ENCODE assay signal across 1 cellular context in the genomic region with DNA sequence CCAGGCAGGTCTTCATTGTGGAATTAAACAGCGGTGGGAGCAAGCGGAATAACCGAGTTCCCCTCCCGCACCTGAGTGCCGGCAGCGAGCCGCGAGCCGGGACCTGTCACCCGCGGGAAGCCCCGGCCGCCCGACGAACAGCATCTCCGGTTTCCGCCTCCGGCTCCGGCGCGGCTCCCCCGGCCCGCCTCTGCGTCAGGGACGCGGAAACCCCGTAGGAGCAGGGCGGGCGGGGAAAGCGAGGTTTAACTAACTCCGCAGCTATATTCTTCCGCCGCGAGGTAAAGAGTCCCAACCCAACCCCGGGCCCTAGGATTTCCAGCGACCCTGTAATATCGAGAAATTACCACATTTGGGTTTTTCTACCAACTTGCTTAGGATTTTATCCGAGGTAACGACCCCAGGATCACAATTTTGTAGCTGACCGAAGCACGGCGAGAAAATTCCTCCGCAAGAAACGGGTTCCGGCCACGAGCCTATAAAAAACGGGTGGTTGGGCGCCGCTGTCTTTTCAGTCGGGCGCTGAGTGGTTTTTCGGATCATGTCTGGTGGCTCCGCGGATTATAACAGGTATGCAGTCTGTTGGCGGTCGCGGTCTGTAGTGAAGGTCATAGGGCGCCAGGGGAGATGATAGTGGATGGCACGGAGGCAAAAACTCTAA.
TF ChIP-seq lines count a peak whose summit lies in the region.

A gene (plus strand): TSS at position 508 of the 661 bp plus-strand sequence. CDS start 34 bp downstream, at position 542.

TF ChIP-seq in HepG2, 621 proteins besides CTCF, POLR2A, EP300 and RAD21 (continued from another document and continues in another):
- TF ChIP-seq, protein P1, sequence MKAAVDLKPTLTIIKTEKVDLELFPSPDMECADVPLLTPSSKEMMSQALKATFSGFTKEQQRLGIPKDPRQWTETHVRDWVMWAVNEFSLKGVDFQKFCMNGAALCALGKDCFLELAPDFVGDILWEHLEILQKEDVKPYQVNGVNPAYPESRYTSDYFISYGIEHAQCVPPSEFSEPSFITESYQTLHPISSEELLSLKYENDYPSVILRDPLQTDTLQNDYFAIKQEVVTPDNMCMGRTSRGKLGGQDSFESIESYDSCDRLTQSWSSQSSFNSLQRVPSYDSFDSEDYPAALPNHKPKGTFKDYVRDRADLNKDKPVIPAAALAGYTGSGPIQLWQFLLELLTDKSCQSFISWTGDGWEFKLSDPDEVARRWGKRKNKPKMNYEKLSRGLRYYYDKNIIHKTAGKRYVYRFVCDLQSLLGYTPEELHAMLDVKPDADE (CRISPR knock-in tag; IDR thresholded peaks at IDR 0.05), result peak; percentile 87; the same call in 1 of the 2 replicates
- TF ChIP-seq SP2 (CRISPR knock-in tag; IDR thresholded peaks at IDR 0.05) (no peak), ZNF562 (CRISPR knock-in tag; IDR thresholded peaks at IDR 0.05; ENCODE audit: borderline replicate concordance) (no peak; the same call in 1 of the 2 replicates), ARNTL (CRISPR knock-in tag; IDR thresholded peaks at IDR 0.05) (no peak), XRCC5 (optimal IDR thresholded peaks at IDR 0.05; ENCODE audit: low read length) (peak; percentile 94), DPF2 (CRISPR knock-in tag; IDR thresholded peaks at IDR 0.05; ENCODE audit: borderline replicate concordance, low read depth) (no peak), ZNF441 (CRISPR knock-in tag; IDR thresholded peaks at IDR 0.05; ENCODE audit: borderline replicate concordance) (peak; percentile 80; the same call in 1 of the 2 replicates), ZNF652 (CRISPR knock-in tag; IDR thresholded peaks at IDR 0.05; ENCODE audit: borderline replicate concordance, low read depth) (peak; percentile 31; the same call in 1 of the 2 replicates), ZBTB38 (CRISPR knock-in tag; IDR thresholded peaks at IDR 0.05) (peak; percentile 77), ATAD3A (CRISPR knock-in tag; IDR thresholded peaks at IDR 0.05) (no peak), ZNF34 (CRISPR knock-in tag; IDR thresholded peaks at IDR 0.05; ENCODE audit: borderline replicate concordance) (no peak), MTF2 (CRISPR knock-in tag; IDR thresholded peaks at IDR 0.05; ENCODE audit: borderline replicate concordance) (0 out of 2 replicates have a peak, but pooled peaks have one; percentile 36), ZBTB21 (CRISPR knock-in tag; IDR thresholded peaks at IDR 0.05) (peak; percentile 27; the same call in 1 of the 2 replicates), ZNF678 (CRISPR knock-in tag; IDR thresholded peaks at IDR 0.05) (no peak), ZNF282 (IDR thresholded peaks at IDR 0.05; ENCODE audit: partially characterized antibody) (no peak), MED13 (CRISPR knock-in tag; IDR thresholded peaks at IDR 0.05) (peak; percentile 66; the same call in 1 of the 2 replicates), MZF1 (CRISPR knock-in tag; IDR thresholded peaks at IDR 0.05; ENCODE audit: borderline replicate concordance) (no peak), ZSCAN9 (CRISPR knock-in tag; IDR thresholded peaks at IDR 0.05; ENCODE audit: borderline replicate concordance) (no peak; the same call in none of the 2 replicates), SMAD3 (CRISPR knock-in tag; IDR thresholded peaks at IDR 0.05) (peak; percentile 54; the same call in 1 of the 2 replicates), ETV5 (CRISPR knock-in tag; IDR thresholded peaks at IDR 0.05; ENCODE audit: borderline replicate concordance) (peak; percentile 70; the same call in 1 of the 2 replicates), REL (CRISPR knock-in tag; conservative IDR thresholded peaks at IDR 0.05) (peak; percentile 92), PAWR (CRISPR knock-in tag; IDR thresholded peaks at IDR 0.05; ENCODE audit: borderline replicate concordance) (no peak), ZNF317 (CRISPR knock-in tag; IDR thresholded peaks at IDR 0.05) (no peak), ZNF598 (CRISPR knock-in tag; IDR thresholded peaks at IDR 0.05; ENCODE audit: borderline replicate concordance) (0 out of 2 replicates have a peak, but pooled peaks have one; percentile 17), NFKBIZ (CRISPR knock-in tag; IDR thresholded peaks at IDR 0.05) (no peak), NBN (conservative IDR thresholded peaks at IDR 0.05) (no peak), SP4 (CRISPR knock-in tag; IDR thresholded peaks at IDR 0.05) (peak; percentile 63), ZNF563 (CRISPR knock-in tag; IDR thresholded peaks at IDR 0.05) (peak; percentile 90), NCOR1 (IDR thresholded peaks at IDR 0.05; ENCODE audit: borderline replicate concordance, low read length) (no peak), TAF15 (IDR thresholded peaks at IDR 0.05; ENCODE audit: low read depth, low read length, poor library complexity, severe bottlenecking) (no peak), ZNF335 (CRISPR knock-in tag; IDR thresholded peaks at IDR 0.05) (no peak), SUZ12 (IDR thresholded peaks at IDR 0.05; ENCODE audit: low read depth, low read length) (no peak), XBP1 (CRISPR knock-in tag; IDR thresholded peaks at IDR 0.05) (0 out of 2 replicates have a peak, but pooled peaks have one; percentile 5), SMC3 (IDR thresholded peaks at IDR 0.05; ENCODE audit: low read length) (no peak), RBFOX2 (IDR thresholded peaks at IDR 0.05; ENCODE audit: low read depth, low read length) (peak; percentile 73), NAIF1 (CRISPR knock-in tag; IDR thresholded peaks at IDR 0.05; ENCODE audit: borderline replicate concordance) (peak; percentile 92), SAP130 (CRISPR knock-in tag; IDR thresholded peaks at IDR 0.05; ENCODE audit: low read depth) (peak; percentile 89), POGZ (CRISPR knock-in tag; IDR thresholded peaks at IDR 0.05) (peak; percentile 96), ZFYVE20 (CRISPR knock-in tag; IDR thresholded peaks at IDR 0.05; ENCODE audit: borderline replicate concordance, low read depth) (0 out of 2 replicates have a peak, but pooled peaks have one; percentile 6), NR3C1 (CRISPR knock-in tag; IDR thresholded peaks at IDR 0.05) (no peak), PRMT3 (CRISPR knock-in tag; IDR thresholded peaks at IDR 0.05; ENCODE audit: borderline replicate concordance, low read depth) (0 out of 2 replicates have a peak, but pooled peaks have one; percentile 68), NFE2L2 (IDR thresholded peaks at IDR 0.05; ENCODE audit: low read length) (no peak), ZSCAN12 (CRISPR knock-in tag; IDR thresholded peaks at IDR 0.05) (peak; percentile 26; the same call in 1 of the 2 replicates), ZNF629 (CRISPR knock-in tag; conservative IDR thresholded peaks at IDR 0.05) (no peak; the same call in 1 of the 2 replicates), MED1 (CRISPR knock-in tag; IDR thresholded peaks at IDR 0.05) (peak; percentile 69), IKZF1 (IDR thresholded peaks at IDR 0.05) (no peak), ZNF3 (CRISPR knock-in tag; IDR thresholded peaks at IDR 0.05) (no peak; the same call in 1 of the 2 replicates)
- TF ChIP-seq, protein P2, sequence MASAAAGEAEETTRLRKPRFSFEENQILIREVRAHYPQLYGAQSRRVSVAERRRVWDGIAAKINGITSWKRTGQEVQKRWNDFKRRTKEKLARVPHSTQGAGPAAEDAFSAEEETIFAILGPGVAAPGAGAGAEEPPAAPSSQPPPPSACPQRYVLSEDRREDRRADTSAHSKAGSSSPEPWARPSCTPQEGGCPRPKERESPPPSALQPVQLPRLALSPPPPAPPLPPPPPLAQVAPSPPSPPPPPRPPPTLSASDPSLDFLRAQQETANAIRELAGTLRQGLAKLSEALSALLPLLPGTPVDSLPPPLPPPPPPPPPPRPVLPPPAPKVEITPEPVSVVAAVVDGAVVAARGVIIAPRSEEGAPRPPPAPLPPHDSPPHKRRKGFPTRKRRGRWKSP (CRISPR knock-in tag; IDR thresholded peaks at IDR 0.05), result peak; percentile 81
- TF ChIP-seq, protein P3, sequence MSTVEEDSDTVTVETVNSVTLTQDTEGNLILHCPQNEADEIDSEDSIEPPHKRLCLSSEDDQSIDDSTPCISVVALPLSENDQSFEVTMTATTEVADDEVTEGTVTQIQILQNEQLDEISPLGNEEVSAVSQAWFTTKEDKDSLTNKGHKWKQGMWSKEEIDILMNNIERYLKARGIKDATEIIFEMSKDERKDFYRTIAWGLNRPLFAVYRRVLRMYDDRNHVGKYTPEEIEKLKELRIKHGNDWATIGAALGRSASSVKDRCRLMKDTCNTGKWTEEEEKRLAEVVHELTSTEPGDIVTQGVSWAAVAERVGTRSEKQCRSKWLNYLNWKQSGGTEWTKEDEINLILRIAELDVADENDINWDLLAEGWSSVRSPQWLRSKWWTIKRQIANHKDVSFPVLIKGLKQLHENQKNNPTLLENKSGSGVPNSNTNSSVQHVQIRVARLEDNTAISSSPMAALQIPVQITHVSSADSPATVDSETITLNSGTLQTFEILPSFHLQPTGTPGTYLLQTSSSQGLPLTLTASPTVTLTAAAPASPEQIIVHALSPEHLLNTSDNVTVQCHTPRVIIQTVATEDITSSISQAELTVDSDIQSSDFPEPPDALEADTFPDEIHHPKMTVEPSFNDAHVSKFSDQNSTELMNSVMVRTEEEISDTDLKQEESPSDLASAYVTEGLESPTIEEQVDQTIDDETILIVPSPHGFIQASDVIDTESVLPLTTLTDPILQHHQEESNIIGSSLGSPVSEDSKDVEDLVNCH (CRISPR knock-in tag; IDR thresholded peaks at IDR 0.05), result no peak
- TF ChIP-seq, protein P4, sequence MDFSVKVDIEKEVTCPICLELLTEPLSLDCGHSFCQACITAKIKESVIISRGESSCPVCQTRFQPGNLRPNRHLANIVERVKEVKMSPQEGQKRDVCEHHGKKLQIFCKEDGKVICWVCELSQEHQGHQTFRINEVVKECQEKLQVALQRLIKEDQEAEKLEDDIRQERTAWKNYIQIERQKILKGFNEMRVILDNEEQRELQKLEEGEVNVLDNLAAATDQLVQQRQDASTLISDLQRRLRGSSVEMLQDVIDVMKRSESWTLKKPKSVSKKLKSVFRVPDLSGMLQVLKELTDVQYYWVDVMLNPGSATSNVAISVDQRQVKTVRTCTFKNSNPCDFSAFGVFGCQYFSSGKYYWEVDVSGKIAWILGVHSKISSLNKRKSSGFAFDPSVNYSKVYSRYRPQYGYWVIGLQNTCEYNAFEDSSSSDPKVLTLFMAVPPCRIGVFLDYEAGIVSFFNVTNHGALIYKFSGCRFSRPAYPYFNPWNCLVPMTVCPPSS (IDR thresholded peaks at IDR 0.05), result no peak
- TF ChIP-seq, protein P5, sequence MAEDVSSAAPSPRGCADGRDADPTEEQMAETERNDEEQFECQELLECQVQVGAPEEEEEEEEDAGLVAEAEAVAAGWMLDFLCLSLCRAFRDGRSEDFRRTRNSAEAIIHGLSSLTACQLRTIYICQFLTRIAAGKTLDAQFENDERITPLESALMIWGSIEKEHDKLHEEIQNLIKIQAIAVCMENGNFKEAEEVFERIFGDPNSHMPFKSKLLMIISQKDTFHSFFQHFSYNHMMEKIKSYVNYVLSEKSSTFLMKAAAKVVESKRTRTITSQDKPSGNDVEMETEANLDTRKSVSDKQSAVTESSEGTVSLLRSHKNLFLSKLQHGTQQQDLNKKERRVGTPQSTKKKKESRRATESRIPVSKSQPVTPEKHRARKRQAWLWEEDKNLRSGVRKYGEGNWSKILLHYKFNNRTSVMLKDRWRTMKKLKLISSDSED (CRISPR knock-in tag; IDR thresholded peaks at IDR 0.05), result no peak
- TF ChIP-seq, protein P6, sequence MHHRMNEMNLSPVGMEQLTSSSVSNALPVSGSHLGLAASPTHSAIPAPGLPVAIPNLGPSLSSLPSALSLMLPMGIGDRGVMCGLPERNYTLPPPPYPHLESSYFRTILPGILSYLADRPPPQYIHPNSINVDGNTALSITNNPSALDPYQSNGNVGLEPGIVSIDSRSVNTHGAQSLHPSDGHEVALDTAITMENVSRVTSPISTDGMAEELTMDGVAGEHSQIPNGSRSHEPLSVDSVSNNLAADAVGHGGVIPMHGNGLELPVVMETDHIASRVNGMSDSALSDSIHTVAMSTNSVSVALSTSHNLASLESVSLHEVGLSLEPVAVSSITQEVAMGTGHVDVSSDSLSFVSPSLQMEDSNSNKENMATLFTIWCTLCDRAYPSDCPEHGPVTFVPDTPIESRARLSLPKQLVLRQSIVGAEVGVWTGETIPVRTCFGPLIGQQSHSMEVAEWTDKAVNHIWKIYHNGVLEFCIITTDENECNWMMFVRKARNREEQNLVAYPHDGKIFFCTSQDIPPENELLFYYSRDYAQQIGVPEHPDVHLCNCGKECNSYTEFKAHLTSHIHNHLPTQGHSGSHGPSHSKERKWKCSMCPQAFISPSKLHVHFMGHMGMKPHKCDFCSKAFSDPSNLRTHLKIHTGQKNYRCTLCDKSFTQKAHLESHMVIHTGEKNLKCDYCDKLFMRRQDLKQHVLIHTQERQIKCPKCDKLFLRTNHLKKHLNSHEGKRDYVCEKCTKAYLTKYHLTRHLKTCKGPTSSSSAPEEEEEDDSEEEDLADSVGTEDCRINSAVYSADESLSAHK (CRISPR knock-in tag; IDR thresholded peaks at IDR 0.05; ENCODE audit: borderline replicate concordance), result peak; percentile 43; the same call in 1 of the 2 replicates
- TF ChIP-seq, protein P7, sequence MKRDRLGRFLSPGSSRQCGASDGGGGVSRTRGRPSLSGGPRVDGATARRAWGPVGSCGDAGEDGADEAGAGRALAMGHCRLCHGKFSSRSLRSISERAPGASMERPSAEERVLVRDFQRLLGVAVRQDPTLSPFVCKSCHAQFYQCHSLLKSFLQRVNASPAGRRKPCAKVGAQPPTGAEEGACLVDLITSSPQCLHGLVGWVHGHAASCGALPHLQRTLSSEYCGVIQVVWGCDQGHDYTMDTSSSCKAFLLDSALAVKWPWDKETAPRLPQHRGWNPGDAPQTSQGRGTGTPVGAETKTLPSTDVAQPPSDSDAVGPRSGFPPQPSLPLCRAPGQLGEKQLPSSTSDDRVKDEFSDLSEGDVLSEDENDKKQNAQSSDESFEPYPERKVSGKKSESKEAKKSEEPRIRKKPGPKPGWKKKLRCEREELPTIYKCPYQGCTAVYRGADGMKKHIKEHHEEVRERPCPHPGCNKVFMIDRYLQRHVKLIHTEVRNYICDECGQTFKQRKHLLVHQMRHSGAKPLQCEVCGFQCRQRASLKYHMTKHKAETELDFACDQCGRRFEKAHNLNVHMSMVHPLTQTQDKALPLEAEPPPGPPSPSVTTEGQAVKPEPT (CRISPR knock-in tag; IDR thresholded peaks at IDR 0.05; ENCODE audit: low read depth), result no peak
- TF ChIP-seq, protein P8, sequence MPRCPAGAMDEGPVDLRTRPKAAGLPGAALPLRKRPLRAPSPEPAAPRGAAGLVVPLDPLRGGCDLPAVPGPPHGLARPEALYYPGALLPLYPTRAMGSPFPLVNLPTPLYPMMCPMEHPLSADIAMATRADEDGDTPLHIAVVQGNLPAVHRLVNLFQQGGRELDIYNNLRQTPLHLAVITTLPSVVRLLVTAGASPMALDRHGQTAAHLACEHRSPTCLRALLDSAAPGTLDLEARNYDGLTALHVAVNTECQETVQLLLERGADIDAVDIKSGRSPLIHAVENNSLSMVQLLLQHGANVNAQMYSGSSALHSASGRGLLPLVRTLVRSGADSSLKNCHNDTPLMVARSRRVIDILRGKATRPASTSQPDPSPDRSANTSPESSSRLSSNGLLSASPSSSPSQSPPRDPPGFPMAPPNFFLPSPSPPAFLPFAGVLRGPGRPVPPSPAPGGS (CRISPR knock-in tag; IDR thresholded peaks at IDR 0.05), result peak; percentile 51; the same call in 1 of the 2 replicates
- TF ChIP-seq, protein P9, sequence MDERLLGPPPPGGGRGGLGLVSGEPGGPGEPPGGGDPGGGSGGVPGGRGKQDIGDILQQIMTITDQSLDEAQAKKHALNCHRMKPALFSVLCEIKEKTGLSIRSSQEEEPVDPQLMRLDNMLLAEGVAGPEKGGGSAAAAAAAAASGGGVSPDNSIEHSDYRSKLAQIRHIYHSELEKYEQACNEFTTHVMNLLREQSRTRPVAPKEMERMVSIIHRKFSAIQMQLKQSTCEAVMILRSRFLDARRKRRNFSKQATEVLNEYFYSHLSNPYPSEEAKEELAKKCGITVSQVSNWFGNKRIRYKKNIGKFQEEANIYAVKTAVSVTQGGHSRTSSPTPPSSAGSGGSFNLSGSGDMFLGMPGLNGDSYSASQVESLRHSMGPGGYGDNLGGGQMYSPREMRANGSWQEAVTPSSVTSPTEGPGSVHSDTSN (CRISPR knock-in tag; IDR thresholded peaks at IDR 0.05), result no peak
